1 cellular context compared by ENCODE assay signal in the genomic region with DNA sequence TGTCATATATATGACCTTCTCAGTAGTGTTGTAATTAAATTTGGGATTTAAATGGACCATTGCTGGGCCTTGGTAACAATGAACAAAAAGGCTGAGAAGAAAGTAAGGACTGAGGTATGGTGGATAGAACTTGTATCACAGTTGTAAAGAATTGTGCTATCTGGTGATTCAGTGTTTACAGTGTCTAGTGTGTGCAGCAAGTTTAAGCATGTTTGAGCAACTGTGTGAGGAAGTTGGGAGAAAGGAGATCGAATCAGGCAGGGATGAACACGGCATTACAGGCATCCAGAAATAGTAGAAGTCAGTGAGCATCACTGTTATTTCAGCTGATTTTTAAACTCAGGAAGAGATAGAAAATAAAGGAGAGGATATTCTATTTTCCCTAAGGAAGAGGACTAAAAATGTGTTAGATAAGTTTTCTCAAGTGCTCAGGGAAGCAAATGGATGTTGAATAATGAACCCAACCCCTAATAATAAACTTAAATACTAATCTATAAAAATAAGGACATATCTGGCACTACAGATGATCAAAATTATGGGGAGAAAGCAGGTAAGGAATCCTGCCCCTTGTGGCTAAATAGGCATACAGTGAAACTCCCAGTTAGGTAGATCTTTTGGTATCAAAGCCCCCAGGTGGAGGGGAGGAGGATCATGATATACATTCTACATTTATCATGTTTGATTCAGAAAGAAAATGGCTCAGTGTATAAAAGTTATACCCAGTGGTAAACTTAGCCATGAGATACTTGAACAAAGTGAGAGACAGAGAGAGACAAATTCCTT.
TF ChIP-seq lines count a peak whose summit lies in the region.

No MANE protein-coding gene starts in this region.

TF ChIP-seq in H1, 55 proteins besides CTCF, POLR2A, EP300 and RAD21:
- TF ChIP-seq SIN3A (conservative IDR thresholded peaks at IDR 0.05 in 1 of 2, IDR thresholded peaks at IDR 0.05 in 1 of 2; ENCODE audit: low read depth in 1 of 2, low read length in 2 of 2) (no peak), MAFK (IDR thresholded peaks at IDR 0.05; ENCODE audit: low read depth, low read length) (no peak), ATF2 (IDR thresholded peaks at IDR 0.05; ENCODE audit: low read length) (no peak), EZH2 (IDR thresholded peaks at IDR 0.05; ENCODE audit: low read depth, low read length, severe bottlenecking) (no peak), TBP (IDR thresholded peaks at IDR 0.05; ENCODE audit: low read depth, low read length) (no peak), TAF7 (optimal IDR thresholded peaks at IDR 0.05; ENCODE audit: borderline replicate concordance, low read depth, low read length) (no peak), NRF1 (IDR thresholded peaks at IDR 0.05; ENCODE audit: low read depth, low read length) (no peak), POLR2AphosphoS5 (IDR thresholded peaks at IDR 0.05; ENCODE audit: low read depth, low read length) (no peak), SRF (IDR thresholded peaks at IDR 0.05; ENCODE audit: low read depth, low read length) (no peak), CBX8 (IDR thresholded peaks at IDR 0.05; ENCODE audit: borderline replicate concordance, low read depth, low read length) (no peak), JUN (IDR thresholded peaks at IDR 0.05; ENCODE audit: low read depth, low read length) (no peak), TEAD4 (IDR thresholded peaks at IDR 0.05; ENCODE audit: low read depth, low read length) (no peak), CHD2 (IDR thresholded peaks at IDR 0.05; ENCODE audit: low read length) (no peak), RNF2 (IDR thresholded peaks at IDR 0.05; ENCODE audit: borderline replicate concordance, low read depth, low read length, missing control alignments, poor library complexity, severe bottlenecking) (no peak), YY1 (IDR thresholded peaks at IDR 0.05; ENCODE audit: low read depth, low read length) (no peak), ZNF274 (IDR thresholded peaks at IDR 0.05; ENCODE audit: borderline replicate concordance, extremely low read depth, low read length) (no peak), POU5F1 (IDR thresholded peaks at IDR 0.05; ENCODE audit: low read depth, low read length) (no peak)
- TF ChIP-seq, protein P1, sequence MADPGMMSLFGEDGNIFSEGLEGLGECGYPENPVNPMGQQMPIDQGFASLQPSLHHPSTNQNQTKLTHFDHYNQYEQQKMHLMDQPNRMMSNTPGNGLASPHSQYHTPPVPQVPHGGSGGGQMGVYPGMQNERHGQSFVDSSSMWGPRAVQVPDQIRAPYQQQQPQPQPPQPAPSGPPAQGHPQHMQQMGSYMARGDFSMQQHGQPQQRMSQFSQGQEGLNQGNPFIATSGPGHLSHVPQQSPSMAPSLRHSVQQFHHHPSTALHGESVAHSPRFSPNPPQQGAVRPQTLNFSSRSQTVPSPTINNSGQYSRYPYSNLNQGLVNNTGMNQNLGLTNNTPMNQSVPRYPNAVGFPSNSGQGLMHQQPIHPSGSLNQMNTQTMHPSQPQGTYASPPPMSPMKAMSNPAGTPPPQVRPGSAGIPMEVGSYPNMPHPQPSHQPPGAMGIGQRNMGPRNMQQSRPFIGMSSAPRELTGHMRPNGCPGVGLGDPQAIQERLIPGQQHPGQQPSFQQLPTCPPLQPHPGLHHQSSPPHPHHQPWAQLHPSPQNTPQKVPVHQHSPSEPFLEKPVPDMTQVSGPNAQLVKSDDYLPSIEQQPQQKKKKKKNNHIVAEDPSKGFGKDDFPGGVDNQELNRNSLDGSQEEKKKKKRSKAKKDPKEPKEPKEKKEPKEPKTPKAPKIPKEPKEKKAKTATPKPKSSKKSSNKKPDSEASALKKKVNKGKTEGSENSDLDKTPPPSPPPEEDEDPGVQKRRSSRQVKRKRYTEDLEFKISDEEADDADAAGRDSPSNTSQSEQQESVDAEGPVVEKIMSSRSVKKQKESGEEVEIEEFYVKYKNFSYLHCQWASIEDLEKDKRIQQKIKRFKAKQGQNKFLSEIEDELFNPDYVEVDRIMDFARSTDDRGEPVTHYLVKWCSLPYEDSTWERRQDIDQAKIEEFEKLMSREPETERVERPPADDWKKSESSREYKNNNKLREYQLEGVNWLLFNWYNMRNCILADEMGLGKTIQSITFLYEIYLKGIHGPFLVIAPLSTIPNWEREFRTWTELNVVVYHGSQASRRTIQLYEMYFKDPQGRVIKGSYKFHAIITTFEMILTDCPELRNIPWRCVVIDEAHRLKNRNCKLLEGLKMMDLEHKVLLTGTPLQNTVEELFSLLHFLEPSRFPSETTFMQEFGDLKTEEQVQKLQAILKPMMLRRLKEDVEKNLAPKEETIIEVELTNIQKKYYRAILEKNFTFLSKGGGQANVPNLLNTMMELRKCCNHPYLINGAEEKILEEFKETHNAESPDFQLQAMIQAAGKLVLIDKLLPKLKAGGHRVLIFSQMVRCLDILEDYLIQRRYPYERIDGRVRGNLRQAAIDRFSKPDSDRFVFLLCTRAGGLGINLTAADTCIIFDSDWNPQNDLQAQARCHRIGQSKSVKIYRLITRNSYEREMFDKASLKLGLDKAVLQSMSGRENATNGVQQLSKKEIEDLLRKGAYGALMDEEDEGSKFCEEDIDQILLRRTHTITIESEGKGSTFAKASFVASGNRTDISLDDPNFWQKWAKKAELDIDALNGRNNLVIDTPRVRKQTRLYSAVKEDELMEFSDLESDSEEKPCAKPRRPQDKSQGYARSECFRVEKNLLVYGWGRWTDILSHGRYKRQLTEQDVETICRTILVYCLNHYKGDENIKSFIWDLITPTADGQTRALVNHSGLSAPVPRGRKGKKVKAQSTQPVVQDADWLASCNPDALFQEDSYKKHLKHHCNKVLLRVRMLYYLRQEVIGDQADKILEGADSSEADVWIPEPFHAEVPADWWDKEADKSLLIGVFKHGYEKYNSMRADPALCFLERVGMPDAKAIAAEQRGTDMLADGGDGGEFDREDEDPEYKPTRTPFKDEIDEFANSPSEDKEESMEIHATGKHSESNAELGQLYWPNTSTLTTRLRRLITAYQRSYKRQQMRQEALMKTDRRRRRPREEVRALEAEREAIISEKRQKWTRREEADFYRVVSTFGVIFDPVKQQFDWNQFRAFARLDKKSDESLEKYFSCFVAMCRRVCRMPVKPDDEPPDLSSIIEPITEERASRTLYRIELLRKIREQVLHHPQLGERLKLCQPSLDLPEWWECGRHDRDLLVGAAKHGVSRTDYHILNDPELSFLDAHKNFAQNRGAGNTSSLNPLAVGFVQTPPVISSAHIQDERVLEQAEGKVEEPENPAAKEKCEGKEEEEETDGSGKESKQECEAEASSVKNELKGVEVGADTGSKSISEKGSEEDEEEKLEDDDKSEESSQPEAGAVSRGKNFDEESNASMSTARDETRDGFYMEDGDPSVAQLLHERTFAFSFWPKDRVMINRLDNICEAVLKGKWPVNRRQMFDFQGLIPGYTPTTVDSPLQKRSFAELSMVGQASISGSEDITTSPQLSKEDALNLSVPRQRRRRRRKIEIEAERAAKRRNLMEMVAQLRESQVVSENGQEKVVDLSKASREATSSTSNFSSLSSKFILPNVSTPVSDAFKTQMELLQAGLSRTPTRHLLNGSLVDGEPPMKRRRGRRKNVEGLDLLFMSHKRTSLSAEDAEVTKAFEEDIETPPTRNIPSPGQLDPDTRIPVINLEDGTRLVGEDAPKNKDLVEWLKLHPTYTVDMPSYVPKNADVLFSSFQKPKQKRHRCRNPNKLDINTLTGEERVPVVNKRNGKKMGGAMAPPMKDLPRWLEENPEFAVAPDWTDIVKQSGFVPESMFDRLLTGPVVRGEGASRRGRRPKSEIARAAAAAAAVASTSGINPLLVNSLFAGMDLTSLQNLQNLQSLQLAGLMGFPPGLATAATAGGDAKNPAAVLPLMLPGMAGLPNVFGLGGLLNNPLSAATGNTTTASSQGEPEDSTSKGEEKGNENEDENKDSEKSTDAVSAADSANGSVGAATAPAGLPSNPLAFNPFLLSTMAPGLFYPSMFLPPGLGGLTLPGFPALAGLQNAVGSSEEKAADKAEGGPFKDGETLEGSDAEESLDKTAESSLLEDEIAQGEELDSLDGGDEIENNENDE (IDR thresholded peaks at IDR 0.05; ENCODE audit: insufficient replicate concordance, low read length): no peak
- TF ChIP-seq, protein P2, sequence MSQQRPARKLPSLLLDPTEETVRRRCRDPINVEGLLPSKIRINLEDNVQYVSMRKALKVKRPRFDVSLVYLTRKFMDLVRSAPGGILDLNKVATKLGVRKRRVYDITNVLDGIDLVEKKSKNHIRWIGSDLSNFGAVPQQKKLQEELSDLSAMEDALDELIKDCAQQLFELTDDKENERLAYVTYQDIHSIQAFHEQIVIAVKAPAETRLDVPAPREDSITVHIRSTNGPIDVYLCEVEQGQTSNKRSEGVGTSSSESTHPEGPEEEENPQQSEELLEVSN (IDR thresholded peaks at IDR 0.05): no peak
